ENCODE assay signal across 17 cellular contexts in genomic region chr2:167114018-167114417, GRCh38.
A peak's percentile ranks its signal among the peaks of the same experiment; 100 is the strongest.
DNase-seq lines count a peak whose midpoint lies in the region; ATAC-seq and TF ChIP-seq lines count a peak whose summit lies in the region.
"Had no signal": no experiment of that assay in that cellular context is flagged by ENCODE, and none has a peak within 500 bp of the region (broad histone marks: within the 10 kb centered on the region; RNA-seq: fewer than 3 reads in every experiment).

No MANE protein-coding gene starts in this region.

- no peak overlapping the region for H3K4me2 ChIP-seq in mammary epithelial cell (ENCODE audit: insufficient read depth, low read depth, low read length)
- H3K4me2 ChIP-seq in PC-9 = peak overlapping the region; percentile 59
- H3K4me2 ChIP-seq: GM23338 had no signal

- H3K27me3 ChIP-seq in mammary epithelial cell (ENCODE audit: insufficient read depth, low read length) (no peaks in the 10 kb centered on the region), PC-9 (ENCODE audit: insufficient read depth, low read depth) (no peaks in the 10 kb centered on the region)

- no peak overlapping the region for H3K4me3 Mint-ChIP-seq in MCF 10A (ENCODE audit: unreplicated experiment)
- H3K4me3 Mint-ChIP-seq: GM23338 had no signal

- 92% methylated on average over 4 of the region's 4 CpGs for WGBS in mammary epithelial cell (ENCODE audit: low coverage, missing lambda C conversion rate)

- H3K27ac Mint-ChIP-seq in MCF 10A (ENCODE audit: low read depth, unreplicated experiment) = no peak overlapping the region
- H3K27ac Mint-ChIP-seq: GM23338 had no signal

- in situ Hi-C loops in mammary epithelial cell (cut with MboI; ENCODE audit: low sequenced_read_pairs in 2 of 2) = no loop called here

- H3K9me3 Mint-ChIP-seq in MCF 10A (ENCODE audit: unreplicated experiment) = no peaks in the 10 kb centered on the region

- H4K20me1 ChIP-seq in mammary epithelial cell (ENCODE audit: insufficient read depth, low read length) (no peaks in the 10 kb centered on the region), PC-9 (ENCODE audit: insufficient read depth) (no peaks in the 10 kb centered on the region)

- peaks cover 7% of the 10 kb centered on the region for H3K4me1 ChIP-seq in mammary epithelial cell (ENCODE audit: insufficient read depth, low read length)
- H3K4me1 ChIP-seq in PC-9 (replicated peaks; ENCODE audit: insufficient read depth) = 0 out of 2 replicates have a peak, but pooled peaks cover 6% of the 10 kb centered on the region

- H3K27me3 Mint-ChIP-seq in MCF 10A (ENCODE audit: insufficient read depth, unreplicated experiment) = no peaks in the 10 kb centered on the region

- no peak overlapping the region for H3K27ac ChIP-seq in mammary epithelial cell (ENCODE audit: insufficient read depth, low read depth, low read length)
- peak overlapping the region; percentile 29; the same call in 1 of the 2 replicates for H3K27ac ChIP-seq in PC-9
- H3K27ac ChIP-seq: C4-2B had no signal

- H3K36me3 ChIP-seq in mammary epithelial cell (ENCODE audit: insufficient read depth, low read length) (no peaks in the 10 kb centered on the region), PC-9 (ENCODE audit: low read depth) (no peaks in the 10 kb centered on the region)

- no peaks in the 10 kb centered on the region for H3F3A ChIP-seq in PC-9 (ENCODE audit: insufficient read depth, low read depth)

- no peaks in the 10 kb centered on the region for H3K79me2 ChIP-seq in mammary epithelial cell (ENCODE audit: insufficient read depth, low read length)
- H3K79me2 ChIP-seq in PC-9 (ENCODE audit: low read depth) = no peaks in the 10 kb centered on the region

- H3K36me3 Mint-ChIP-seq in MCF 10A (ENCODE audit: insufficient read depth, unreplicated experiment) = no peaks in the 10 kb centered on the region

- H3K9ac ChIP-seq in mammary epithelial cell (ENCODE audit: insufficient read depth, low read length) = no peak overlapping the region

- POLR2A ChIA-PET in MCF 10A (lab: Yijun Ruan, JAX) = no interaction called here
- POLR2A ChIA-PET in PC-9 (lab: Charles Lee; ENCODE audit: unreplicated experiment) = interaction anchor here (0.8 kb wide), 1 partner anchor 20 kb away, joined by 14 read pairs; no protein-coding TSS in a partner anchor

- DNase-seq in MCF 10A (ENCODE audit: unreplicated experiment) = peak; percentile 21
- DNase-seq in mammary epithelial cell = no peak
- DNase-seq in PC-9 = peak; percentile 1 to 45
- DNase-seq in choroid plexus epithelial cell (ENCODE audit: low read depth) = peak; percentile 86
- DNase-seq in NCI-H2081 treated with DMSO at 0.1 percent for 48 hours (lab: John Stamatoyannopoulos, UW) = no peak
- no peak for DNase-seq in T-helper 2 cell
- no peak for DNase-seq in NCI-H82 (lab: John Stamatoyannopoulos, UW)
- DNase-seq: DMS153; Karpas-422; MV-4-11; NCI-H1417 treated with DMSO at 0.1 percent for 48 hours; NCI-H2029; NK-92 treated with Interleukin-12 subunit alpha and Interleukin-12 subunit beta, amount 100 ng/mL, for 24 hours; OCI-M1 had no signal

- TF ChIP-seq CTCF in MCF 10A (IDR thresholded peaks at IDR 0.05; ENCODE audit: unreplicated experiment) = no peak
- no peak for TF ChIP-seq CTCF in mammary epithelial cell (conservative IDR thresholded peaks at IDR 0.05 in 1 of 2, IDR thresholded peaks at IDR 0.05 in 1 of 2; ENCODE audit: extremely low read depth in 1 of 2, insufficient read depth in 1 of 2, low read depth in 1 of 2, low read length in 2 of 2)
- TF ChIP-seq CTCF in PC-9 (conservative IDR thresholded peaks at IDR 0.05) = no peak
- no peak for TF ChIP-seq CTCF in choroid plexus epithelial cell (conservative IDR thresholded peaks at IDR 0.05; ENCODE audit: low read depth, low read length)

- intact Hi-C loops in MCF 10A (cut with micrococcal nuclease) (no loop called here), mammary epithelial cell (cut with micrococcal nuclease) (no loop called here), PC-9 (cut with micrococcal nuclease; ENCODE audit: unreplicated experiment) (no loop called here)

- no peak for ATAC-seq in HG03139 (IDR thresholded peaks at IDR 0.05; ENCODE audit: unreplicated experiment)
- ATAC-seq: GM23338 had no signal

- H3K9me3 ChIP-seq in mammary epithelial cell (replicated peaks; ENCODE audit: insufficient read depth, low read length) = no peaks in the 10 kb centered on the region
- H3K9me3 ChIP-seq in PC-9 (ENCODE audit: insufficient read depth, low read depth) = no peaks in the 10 kb centered on the region

- no peaks in the 10 kb centered on the region for H3K4me1 Mint-ChIP-seq in MCF 10A (ENCODE audit: insufficient read depth, unreplicated experiment)
- H3K4me1 Mint-ChIP-seq: GM23338 had no signal

- no TSS peak for BruUV-seq in MCF 10A (replicated peaks; lab: Mats Ljungman, UMichigan)
- no TSS peak for BruUV-seq in mammary epithelial cell (replicated peaks; lab: Mats Ljungman, UMichigan)
- no TSS peak for BruUV-seq in PC-9 (replicated peaks; lab: Mats Ljungman, UMichigan)

- dilution Hi-C loops in mammary epithelial cell (cut with HindIII; ENCODE audit: low sequenced_read_pairs) = no loop called here

- H2AFZ ChIP-seq in mammary epithelial cell (ENCODE audit: low read depth, low read length) (no peak overlapping the region), PC-9 (0 out of 2 replicates have a peak overlapping the region, but pooled peaks have one; percentile 64)
- H2AFZ ChIP-seq: GM23338 had no signal

- H3K4me3 ChIP-seq in mammary epithelial cell (replicated peaks in 1 of 3; ENCODE audit: insufficient read depth in 1 of 3, low read depth in 2 of 3, low read length in 3 of 3) (no peak overlapping the region), PC-9 (no peak overlapping the region), choroid plexus epithelial cell (ENCODE audit: low read depth, low read length) (peak overlapping the region; percentile 29)
- H3K4me3 ChIP-seq: GM23338 had no signal

- no peaks in the 10 kb centered on the region for H3K9me2 ChIP-seq in PC-9 (ENCODE audit: insufficient read depth)

- CTCF ChIA-PET in MCF 10A (lab: Yijun Ruan, JAX) (no interaction called here), mammary epithelial cell (lab: Charles Lee; ENCODE audit: low non-redundant PET) (no interaction called here), PC-9 (lab: Charles Lee) (no interaction called here)

Comparison
In these comparisons a context has a peak if more than half of its experiments do, and no peak if none do; other contexts are left out.
1. DNase-seq: peak in MCF 10A (single experiment), PC-9 (2 of 2) and choroid plexus epithelial cell (single experiment); none in mammary epithelial cell (single experiment), NCI-H2081 treated with DMSO at 0.1 percent for 48 hours (single experiment), T-helper 2 cell (0 of 5) and NCI-H82 (single experiment).